In genomic region chr6:104601756-104602155, GRCh38 we compare ENCODE assay signal across 1 cellular context.
TF ChIP-seq lines count a peak whose summit lies in the region.

No MANE protein-coding gene starts in this region.

TF ChIP-seq in SK-N-SH treated with all-trans-retinoic acid at 6 μM for 48 hours, 23 proteins besides CTCF, POLR2A, EP300 and RAD21 (continued from another document):
- TF ChIP-seq BACH2 (CRISPR knock-in tag; IDR thresholded peaks at IDR 0.05; ENCODE audit: borderline replicate concordance) (no peak), ISL1 (CRISPR knock-in tag; IDR thresholded peaks at IDR 0.05) (no peak)
